ENCODE assay signal across 10 cellular contexts in genomic region chr5:50564079-50564478, GRCh38.
DNase-seq lines count a peak whose midpoint lies in the region; ATAC-seq and TF ChIP-seq lines count a peak whose summit lies in the region.
"Had no signal": no experiment of that assay in that cellular context is flagged by ENCODE, and none has a peak within 500 bp of the region (broad histone marks: within the 10 kb centered on the region; RNA-seq: fewer than 3 reads in every experiment).

No MANE protein-coding gene starts in this region.

- H3K27ac ChIP-seq in ovary: no peak overlapping the region
- H3K27ac ChIP-seq: upper lobe of right lung had no signal

- intact Hi-C loops in ovary (cut with DNase I): no loop called here

- TF ChIP-seq CTCF in GM10266 (IDR thresholded peaks at IDR 0.05; ENCODE audit: control insufficient read depth, insufficient read depth, low read depth, missing control alignments): no peak
- no peak for TF ChIP-seq CTCF in ovary (IDR thresholded peaks at IDR 0.05)
- TF ChIP-seq CTCF in HFFc6 (IDR thresholded peaks at IDR 0.05): no peak
- TF ChIP-seq CTCF in endothelial cell (IDR thresholded peaks at IDR 0.05; ENCODE audit: unreplicated experiment): no peak

- no peaks in the 10 kb centered on the region for H3K9me3 ChIP-seq in ovary
- H3K9me3 ChIP-seq: upper lobe of right lung had no signal

- no peaks in the 10 kb centered on the region for H3K36me3 ChIP-seq in ovary
- H3K36me3 ChIP-seq: upper lobe of right lung had no signal

- ATAC-seq in GM18498 (IDR thresholded peaks at IDR 0.05; ENCODE audit: unreplicated experiment): peak; percentile 93
- ATAC-seq in GM21367 (IDR thresholded peaks at IDR 0.05; ENCODE audit: unreplicated experiment): peak; percentile 63
- peak; percentile 83 for ATAC-seq in HG03432 (IDR thresholded peaks at IDR 0.05; ENCODE audit: unreplicated experiment)
- ATAC-seq: upper lobe of right lung had no signal

- H3K27me3 Mint-ChIP-seq in activated naive CD4-positive, alpha-beta T cell treated with anti-CD3 and anti-CD28 coated beads, Interleukin-2, amount 50 U/mL, for 24 hours: no peaks in the 10 kb centered on the region
- H3K27me3 Mint-ChIP-seq in HFFc6 (ENCODE audit: insufficient read depth) (no peaks in the 10 kb centered on the region), endothelial cell (ENCODE audit: unreplicated experiment) (no peaks in the 10 kb centered on the region)

- 20 to 47% (median 22%) methylated on average over 2 of the region's 2 CpGs for WGBS in ovary, 3 donors

- H3K9me3 Mint-ChIP-seq in activated naive CD4-positive, alpha-beta T cell treated with anti-CD3 and anti-CD28 coated beads, Interleukin-2, amount 50 U/mL, for 24 hours: peaks cover 28% of the 10 kb centered on the region
- H3K9me3 Mint-ChIP-seq in HFFc6 (no peaks in the 10 kb centered on the region; the same call in 1 of the 2 replicates), endothelial cell (ENCODE audit: unreplicated experiment) (no peaks in the 10 kb centered on the region)

- peaks cover 47% of the 10 kb centered on the region for H3K4me1 Mint-ChIP-seq in activated naive CD4-positive, alpha-beta T cell treated with anti-CD3 and anti-CD28 coated beads, Interleukin-2, amount 50 U/mL, for 24 hours
- H3K4me1 Mint-ChIP-seq in HFFc6 (ENCODE audit: low read depth): no peaks in the 10 kb centered on the region
- H3K4me1 Mint-ChIP-seq in endothelial cell (ENCODE audit: unreplicated experiment): no peaks in the 10 kb centered on the region

- peak overlapping the region; percentile 15 for H3K4me3 Mint-ChIP-seq in activated naive CD4-positive, alpha-beta T cell treated with anti-CD3 and anti-CD28 coated beads, Interleukin-2, amount 50 U/mL, for 24 hours
- no peak overlapping the region for H3K4me3 Mint-ChIP-seq in HFFc6
- H3K4me3 Mint-ChIP-seq in endothelial cell (ENCODE audit: unreplicated experiment): no peak overlapping the region

- peaks cover 9% of the 10 kb centered on the region for H3K36me3 Mint-ChIP-seq in activated naive CD4-positive, alpha-beta T cell treated with anti-CD3 and anti-CD28 coated beads, Interleukin-2, amount 50 U/mL, for 24 hours
- H3K36me3 Mint-ChIP-seq in HFFc6 (ENCODE audit: low read depth): no peaks in the 10 kb centered on the region
- no peaks in the 10 kb centered on the region for H3K36me3 Mint-ChIP-seq in endothelial cell (ENCODE audit: low read depth, unreplicated experiment)

- no peak overlapping the region for H3K4me3 ChIP-seq in ovary
- H3K4me3 ChIP-seq: upper lobe of right lung had no signal

- TF ChIP-seq POLR2A in ovary (IDR thresholded peaks at IDR 0.05): no peak

- no peaks in the 10 kb centered on the region for H3K4me1 ChIP-seq in ovary (ENCODE audit: insufficient read depth)
- H3K4me1 ChIP-seq: upper lobe of right lung had no signal

- no peaks in the 10 kb centered on the region for H3K27me3 ChIP-seq in ovary
- H3K27me3 ChIP-seq: upper lobe of right lung had no signal

- DNase-seq in GM10266 (ENCODE audit: extremely low spot score) (no peak), ovary (no peak), HFFc6 (no peak), endothelial cell (ENCODE audit: low spot score) (no peak)
- DNase-seq: GDM1, upper lobe of right lung had no signal

- TF ChIP-seq EP300 in ovary (IDR thresholded peaks at IDR 0.05): no peak

- H3K27ac Mint-ChIP-seq in activated naive CD4-positive, alpha-beta T cell treated with anti-CD3 and anti-CD28 coated beads, Interleukin-2, amount 50 U/mL, for 24 hours: peak overlapping the region; percentile 8
- no peak overlapping the region for H3K27ac Mint-ChIP-seq in HFFc6
- H3K27ac Mint-ChIP-seq in endothelial cell (ENCODE audit: unreplicated experiment): no peak overlapping the region
